Comparison of ENCODE assay signal across 20 cellular contexts in the genomic region with DNA sequence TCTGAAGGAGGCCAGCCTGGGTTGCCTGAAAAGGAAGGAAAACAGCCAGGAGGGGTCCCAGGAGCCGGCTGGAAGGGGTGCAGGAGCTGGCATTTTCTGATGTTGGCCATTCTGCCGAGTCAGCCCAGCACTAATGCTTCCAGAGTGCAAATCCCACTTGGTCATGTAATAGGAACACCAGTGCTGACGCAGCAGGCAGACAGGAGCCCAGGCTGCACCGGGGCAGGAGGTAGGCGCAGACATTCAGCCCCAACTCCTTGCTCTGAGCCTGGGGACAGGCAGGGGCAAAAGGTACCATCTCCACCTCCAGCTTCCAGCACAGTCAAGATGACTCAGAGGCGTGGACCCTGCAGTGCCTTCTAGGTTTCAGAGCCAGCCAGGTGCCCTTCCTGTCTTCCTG. TPM values are rescaled to one million over a fixed set of nuclear protein-coding genes. Genes with fewer than 3 reads are reported as not detected.
DNase-seq lines count a peak whose midpoint lies in the region; ATAC-seq, FAIRE-seq and TF ChIP-seq lines count a peak whose summit lies in the region.
"Had no signal": no experiment of that assay in that cellular context is flagged by ENCODE, and none has a peak within 500 bp of the region (broad histone marks: within the 10 kb centered on the region; RNA-seq: fewer than 3 reads in every experiment).

No MANE protein-coding gene starts in this region.

- H4K91ac ChIP-seq in H1 (replicated peaks; ENCODE audit: insufficient read length, low read length), result no peak overlapping the region
- peak overlapping the region; percentile 53 for H4K91ac ChIP-seq in mesenchymal stem cell (ENCODE audit: low read length)

- H3K4me2 ChIP-seq in HepG2 (ENCODE audit: low read depth, low read length), result peak overlapping the region; percentile 48
- no peak overlapping the region for H3K4me2 ChIP-seq in H1 (ENCODE audit: insufficient read depth in 1 of 2, low read depth in 2 of 2, low read length in 2 of 2)
- H3K4me2 ChIP-seq in mesenchymal stem cell (ENCODE audit: low read length, poor library complexity, severe bottlenecking), result no peak overlapping the region
- H3K4me2 ChIP-seq: SK-N-SH had no signal

- ATAC-seq in HepG2 (peak; percentile 55), right lobe of liver (no peak), GM21825 (IDR thresholded peaks at IDR 0.05; ENCODE audit: unreplicated experiment) (no peak)
- ATAC-seq: GM12878 had no signal

- H3K9ac ChIP-seq in HepG2 (ENCODE audit: insufficient read depth, low read depth, low read length), result no peak overlapping the region
- no peak overlapping the region for H3K9ac ChIP-seq in H1 (replicated peaks in 1 of 4; ENCODE audit: extremely low read depth in 1 of 4, low read depth in 3 of 4, low read length in 3 of 4)
- H3K9ac ChIP-seq in mesenchymal stem cell (ENCODE audit: low read length), result no peak overlapping the region
- H3K9ac ChIP-seq: SK-N-SH had no signal

- DNase-seq in HepG2 (ENCODE audit: low spot score), result no peak
- DNase-seq in right lobe of liver, result no peak
- DNase-seq in H1 (ENCODE audit: low read depth in 1 of 2, low spot score in 2 of 2), result no peak
- no peak for DNase-seq in mesenchymal stem cell
- DNase-seq in T-helper 9 cell, result no peak
- no peak for DNase-seq in NCI-H446 treated with DMSO at 0.1 percent for 48 hours (lab: John Stamatoyannopoulos, UW)
- no peak for DNase-seq in frontal cortex (ENCODE audit: low spot score in 2 of 2)
- DNase-seq: COR-L47; GOT3; Kasumi-1; NCI-H1436; NCI-H2081; NCI-H524; NK-92 treated with Interleukin-12 subunit alpha and Interleukin-12 subunit beta, amount 100 ng/mL, for 24 hours; Right ventricle myocardium superior; SK-N-SH had no signal

- POLR2A ChIA-PET in HepG2 (lab: Yijun Ruan, JAX) (interaction anchor here (1.0 kb wide), 1 partner anchor 10 kb away, joined by 3 read pairs; the partner anchor contains the start of gene YWHAG), H1 (lab: Charles Lee; ENCODE audit: partially characterized antibody) (interaction anchor here (0.6 to 5.6 kb wide), 5 partner anchors 10 to 59 kb away, joined by 3 to 32 read pairs (median 3); partner anchors contain the start of gene YWHAG)

- TF ChIP-seq RAD21 in HepG2 (CRISPR knock-in tag; IDR thresholded peaks at IDR 0.05) (no peak), H1 (IDR thresholded peaks at IDR 0.05 in 1 of 2, conservative IDR thresholded peaks at IDR 0.05 in 1 of 2; ENCODE audit: low read depth in 2 of 2, low read length in 2 of 2) (no peak)

- H2BK12ac ChIP-seq in H1 (ENCODE audit: low read depth, low read length) (no peak overlapping the region), mesenchymal stem cell (ENCODE audit: low read length in 2 of 2) (no peak overlapping the region)

- H2AFZ ChIP-seq in HepG2 (ENCODE audit: low read length), result no peak overlapping the region
- peak overlapping the region; percentile 78 for H2AFZ ChIP-seq in H1 (ENCODE audit: low read length)
- no peak overlapping the region for H2AFZ ChIP-seq in mesenchymal stem cell (ENCODE audit: low read depth, low read length)

- 20% methylated on average over 6 of the region's 6 CpGs for WGBS in HepG2 (ENCODE audit: low lambda C conversion rate)
- WGBS in right lobe of liver (ENCODE audit: insufficient coverage, low coverage, low lambda C conversion rate, missing lambda C conversion rate), result no CpG with 5 or more reads among the region's 6 CpGs
- 77% methylated on average over 6 of the region's 6 CpGs; no CpG with 5 or more reads in 1 of the 2 experiments for WGBS in H1 (ENCODE audit: extremely low coverage in 1 of 2, insufficient coverage in 1 of 2, insufficient read length in 1 of 2, insufficient replicate concordance in 2 of 2, low coverage in 1 of 2, low lambda C conversion rate in 2 of 2, missing lambda C conversion rate in 1 of 2), 2 experiments
- 93% methylated on average over 6 of the region's 6 CpGs for WGBS in mesenchymal stem cell

- no peak overlapping the region for H3K4ac ChIP-seq in H1 (replicated peaks; ENCODE audit: insufficient read length, low read depth, low read length)
- no peak overlapping the region for H3K4ac ChIP-seq in mesenchymal stem cell (ENCODE audit: low read depth in 1 of 2, low read length in 2 of 2)

- in situ Hi-C loops in HepG2 (cut with HindIII; ENCODE audit: extremely low pct_ligation_motif_present, low pct_unique_long_range_greater_than_20kb), result no loop called here

- H2BK5ac ChIP-seq in H1 (ENCODE audit: low read depth, low read length), result no peak overlapping the region
- no peak overlapping the region for H2BK5ac ChIP-seq in mesenchymal stem cell (ENCODE audit: low read depth, low read length, poor library complexity, severe bottlenecking)

- FAIRE-seq in HepG2 (lab: Jason Lieb, UNC) (no peak), H1 (lab: Jason Lieb, UNC) (no peak), frontal cortex (lab: Jason Lieb, UNC) (no peak)
- FAIRE-seq: GM12878, GM19239 had no signal

- no peak overlapping the region for H4K8ac ChIP-seq in H1 (ENCODE audit: extremely low read depth, insufficient read depth, low read length)
- no peak overlapping the region for H4K8ac ChIP-seq in mesenchymal stem cell (ENCODE audit: low read length)

- H3K36me3 ChIP-seq in HepG2 (replicated peaks in 1 of 2; ENCODE audit: control insufficient read depth in 1 of 2, insufficient read depth in 2 of 2, low read length in 2 of 2), result no peaks in the 10 kb centered on the region
- no peaks in the 10 kb centered on the region for H3K36me3 ChIP-seq in right lobe of liver
- H3K36me3 ChIP-seq in H1 (ENCODE audit: control insufficient read depth in 2 of 4, insufficient read depth in 4 of 4, low read length in 3 of 4), result no peaks in the 10 kb centered on the region
- no peaks in the 10 kb centered on the region for H3K36me3 ChIP-seq in mesenchymal stem cell (ENCODE audit: control insufficient read depth in 1 of 2, insufficient read depth in 2 of 2, low read depth in 1 of 2, low read length in 2 of 2)

- no peaks in the 10 kb centered on the region for H3K23me2 ChIP-seq in H1 (ENCODE audit: low read depth, low read length)

- TF ChIP-seq CTCF in HepG2 (CRISPR knock-in tag; IDR thresholded peaks at IDR 0.05) (no peak), right lobe of liver (IDR thresholded peaks at IDR 0.05) (no peak), H1 (IDR thresholded peaks at IDR 0.05; ENCODE audit: control extremely low read depth in 1 of 3, insufficient read depth in 1 of 3, low read depth in 1 of 3, low read length in 3 of 3) (no peak)

- H3K4me3 ChIP-seq in HepG2 (replicated peaks in 1 of 3; ENCODE audit: insufficient read depth in 1 of 3, low read depth in 2 of 3, low read length in 3 of 3), result no peak overlapping the region
- no peak overlapping the region for H3K4me3 ChIP-seq in right lobe of liver
- no peak overlapping the region for H3K4me3 ChIP-seq in H1 (ENCODE audit: extremely low read depth in 1 of 4, insufficient read depth in 2 of 4, low read depth in 3 of 4, low read length in 4 of 4)
- no peak overlapping the region for H3K4me3 ChIP-seq in mesenchymal stem cell (ENCODE audit: insufficient read depth in 1 of 2, low read depth in 1 of 2, low read length in 2 of 2)
- H3K4me3 ChIP-seq: GM12878 had no signal

- H3K79me1 ChIP-seq in H1 (ENCODE audit: low read depth, low read length), result no peaks in the 10 kb centered on the region
- H3K79me1 ChIP-seq in mesenchymal stem cell (replicated peaks; ENCODE audit: low read length, poor library complexity, severe bottlenecking), result no peaks in the 10 kb centered on the region

- TF ChIP-seq POLR2A in HepG2 (IDR thresholded peaks at IDR 0.05; ENCODE audit: insufficient read depth in 1 of 2, low read depth in 2 of 2, low read length in 2 of 2) (no peak), right lobe of liver (IDR thresholded peaks at IDR 0.05) (no peak), H1 (IDR thresholded peaks at IDR 0.05; ENCODE audit: control extremely low read depth in 1 of 2, low read depth in 2 of 2, low read length in 2 of 2) (no peak)

- H2BK15ac ChIP-seq in H1 (ENCODE audit: low read length) (no peak overlapping the region), mesenchymal stem cell (ENCODE audit: low read depth, poor library complexity, severe bottlenecking) (peak overlapping the region; percentile 30)

- no peak overlapping the region for H4K5ac ChIP-seq in H1 (ENCODE audit: insufficient read length, low read depth, low read length)

- no peak overlapping the region for H2AK5ac ChIP-seq in H1 (ENCODE audit: low read depth, low read length)
- H2AK5ac ChIP-seq in mesenchymal stem cell (ENCODE audit: low read length, severe bottlenecking), result no peak overlapping the region

- H3K9me3 ChIP-seq in HepG2 (ENCODE audit: low read length) (no peaks in the 10 kb centered on the region), right lobe of liver (no peaks in the 10 kb centered on the region), H1 (ENCODE audit: insufficient read depth in 2 of 2, low read depth in 1 of 2, low read length in 1 of 2) (no peaks in the 10 kb centered on the region), mesenchymal stem cell (ENCODE audit: control insufficient read depth, low read length) (no peaks in the 10 kb centered on the region)
- H3K9me3 ChIP-seq: SK-N-SH had no signal

- H2BK120ac ChIP-seq in H1 (replicated peaks; ENCODE audit: low read depth, low read length), result no peak overlapping the region
- H2BK120ac ChIP-seq in mesenchymal stem cell (ENCODE audit: low read depth, low read length), result no peak overlapping the region

- no peaks in the 10 kb centered on the region for H4K20me1 ChIP-seq in HepG2 (ENCODE audit: insufficient read depth, low read length)
- no peaks in the 10 kb centered on the region for H4K20me1 ChIP-seq in H1 (replicated peaks in 1 of 2; ENCODE audit: control insufficient read depth in 1 of 2, insufficient read depth in 2 of 2, low read length in 2 of 2)

- CTCF ChIA-PET in HepG2 (lab: Yijun Ruan, JAX; ENCODE audit: low intra/inter-chr PET ratio, low total read pairs), result no interaction called here
- CTCF ChIA-PET in H1 (lab: Charles Lee; ENCODE audit: partially characterized antibody), result interaction anchor here (0.5 to 1.3 kb wide), 3 partner anchors 19 to 34 kb away, joined by 3 to 5 read pairs (median 3); no protein-coding TSS in a partner anchor

- H3K27me3 ChIP-seq in HepG2 (ENCODE audit: control insufficient read depth in 1 of 2, insufficient read depth in 2 of 2, low read length in 2 of 2) (0 out of 5 replicates have a peak, but pooled peaks cover 0 to 4% of the 10 kb centered on the region in 2 experiments), right lobe of liver (no peaks in the 10 kb centered on the region), H1 (replicated peaks in 1 of 4; ENCODE audit: control insufficient read depth in 3 of 4, extremely low read depth in 1 of 4, insufficient read depth in 3 of 4, low read length in 3 of 4) (no peaks in the 10 kb centered on the region), mesenchymal stem cell (ENCODE audit: control insufficient read depth in 1 of 2, insufficient read depth in 1 of 2, low read length in 2 of 2) (peaks cover 0 to 4% of the 10 kb centered on the region in 2 experiments)

- H3K79me2 ChIP-seq in HepG2 (ENCODE audit: insufficient read depth, low read length) (no peaks in the 10 kb centered on the region), H1 (ENCODE audit: control insufficient read depth in 1 of 2, insufficient read depth in 2 of 2, low read length in 2 of 2) (no peaks in the 10 kb centered on the region)

- no peak overlapping the region; the same call in 1 of the 2 replicates for H2BK20ac ChIP-seq in H1 (ENCODE audit: low read length)

- H3K18ac ChIP-seq in H1 (ENCODE audit: extremely low read depth, low read length) (0 out of 2 replicates have a peak overlapping the region, but pooled peaks have one; percentile 2), mesenchymal stem cell (ENCODE audit: low read depth in 1 of 2, low read length in 2 of 2) (peak overlapping the region in 1 of 2 experiments; percentile 46)

- intact Hi-C loops in HepG2 (cut with micrococcal nuclease; ENCODE audit: unreplicated experiment), result no loop called here
- intact Hi-C loops in right lobe of liver (cut with DNase I), result no loop called here

- H3K23ac ChIP-seq in H1 (ENCODE audit: insufficient read length) (no peak overlapping the region), mesenchymal stem cell (ENCODE audit: low read length in 2 of 2) (no peak overlapping the region)

- TF ChIP-seq EP300 in HepG2 (IDR thresholded peaks at IDR 0.05; ENCODE audit: low read depth in 2 of 2, low read length in 2 of 2), result no peak
- TF ChIP-seq EP300 in HepG2 (CRISPR knock-in tag; IDR thresholded peaks at IDR 0.05; ENCODE audit: borderline replicate concordance), result no peak
- TF ChIP-seq EP300 in H1 (IDR thresholded peaks at IDR 0.05; ENCODE audit: borderline replicate concordance in 1 of 2, low read depth in 2 of 2, low read length in 2 of 2), result no peak

- no TSS peak for BruUV-seq in HepG2 (replicated peaks; lab: Mats Ljungman, UMichigan)

- no peak overlapping the region for H3K56ac ChIP-seq in H1 (replicated peaks; ENCODE audit: insufficient read length, low read depth, low read length)

- H3K14ac ChIP-seq in H1 (ENCODE audit: insufficient read length) (no peak overlapping the region), mesenchymal stem cell (ENCODE audit: low read length in 2 of 2) (no peak overlapping the region)

- no peak overlapping the region for H3K27ac ChIP-seq in HepG2 (ENCODE audit: extremely low read length, insufficient read depth, low read length)
- no peak overlapping the region for H3K27ac ChIP-seq in right lobe of liver
- H3K27ac ChIP-seq in H1 (ENCODE audit: low read depth, low read length), result no peak overlapping the region
- no peak overlapping the region for H3K27ac ChIP-seq in mesenchymal stem cell (ENCODE audit: low read length, poor library complexity, severe bottlenecking)
- H3K27ac ChIP-seq: C4-2B had no signal

- H3K4me1 ChIP-seq in HepG2 (ENCODE audit: insufficient read depth, low read length) (peaks cover 26% of the 10 kb centered on the region), right lobe of liver (peaks cover 0 to 1% (median 0%) of the 10 kb centered on the region in 4 donors), H1 (replicated peaks in 1 of 4; ENCODE audit: control insufficient read depth in 3 of 4, insufficient read depth in 4 of 4, low read length in 3 of 4) (peaks cover 5 to 11% (median 7%) of the 10 kb centered on the region in 4 experiments; a peak in 5 of 7 replicates), mesenchymal stem cell (ENCODE audit: control insufficient read depth, insufficient read depth, low read depth, low read length) (peaks cover 17% of the 10 kb centered on the region)

RNA-seq across cellular contexts. Expression of gene YWHAG, which starts 10.2 kb away (rescaled TPM):
- total RNA-seq in HepG2 (2016; rRNA removed; fragmentation: Illumina TruSeq; extraction: Trizol), result 67.5 and 93.7 TPM in 2 replicates
- total RNA-seq in HepG2 (2016; cell fraction: cytosol; rRNA removed; fragmentation: Illumina TruSeq; extraction: Trizol; ENCODE audit: low read depth), result 7.9 and 9.3 TPM in 2 replicates
- total RNA-seq in HepG2 (2016; cell fraction: insoluble cytoplasmic fraction; rRNA removed; fragmentation: Illumina TruSeq; extraction: Trizol), result 72.6 and 87.9 TPM in 2 replicates
- total RNA-seq in HepG2 (2016; cell fraction: membrane; rRNA removed; fragmentation: Illumina TruSeq; extraction: Trizol), result 43.2 and 47.4 TPM in 2 replicates
- total RNA-seq in HepG2 (2016; cell fraction: nucleus; rRNA removed; fragmentation: Illumina TruSeq; extraction: Trizol), result 40.4 and 44.1 TPM in 2 replicates
- polyA plus RNA-seq in HepG2 (2011; rRNA removed), result 36.7 and 36.9 TPM in 2 replicates
- 18.0 and 24.8 TPM in 2 replicates for polyA plus RNA-seq in HepG2 (2011; cell fraction: cytosol; rRNA removed)
- 23.3 and 26.1 TPM in 2 replicates for polyA plus RNA-seq in HepG2 (2011; cell fraction: nucleus; rRNA removed)
- polyA plus RNA-seq in HepG2 (2012), result 82.2 and 83.9 TPM in 2 replicates
- 5.9 and 6.1 TPM in 2 replicates for polyA plus RNA-seq in HepG2 (2016; cell fraction: cytosol; fragmentation: Illumina TruSeq; extraction: Trizol; ENCODE audit: low read depth)
- polyA plus RNA-seq in HepG2 (2016; cell fraction: insoluble cytoplasmic fraction; fragmentation: Illumina TruSeq; extraction: Trizol; ENCODE audit: low read depth), result 125 and 130 TPM in 2 replicates
- polyA plus RNA-seq in HepG2 (2016; cell fraction: membrane; fragmentation: Illumina TruSeq; extraction: Trizol; ENCODE audit: low read depth), result 21.8 and 25.4 TPM in 2 replicates
- 69.2 and 70.0 TPM in 2 replicates for polyA plus RNA-seq in HepG2 (2016; cell fraction: nucleus; fragmentation: Illumina TruSeq; extraction: Trizol; ENCODE audit: insufficient read depth, low read depth)
- polyA minus RNA-seq in HepG2 (2011; rRNA and poly(A)+ RNA removed; ENCODE audit: low replicate concordance), result 56.5 and 77.8 TPM in 2 replicates
- 55.6 and 57.6 TPM in 2 replicates for polyA minus RNA-seq in HepG2 (2011; cell fraction: cytosol; rRNA and poly(A)+ RNA removed)
- 27.9 and 31.8 TPM in 2 replicates for polyA minus RNA-seq in HepG2 (2011; cell fraction: nucleus; rRNA and poly(A)+ RNA removed)
- total RNA-seq in right lobe of liver, result 10 to 100 TPM; 43.5 to 69.1 (median 58.4) TPM
- 241 and 244 TPM in 2 replicates for total RNA-seq in H1 (2021; fragmentation: NEBNext Ultra II Directional; extraction: Animal tissue kit (Norgen Biotek cat#: 25700))
- polyA plus RNA-seq in H1 (2011; rRNA removed), result 57.2 and 62.9 TPM in 2 replicates
- 78.4 TPM for polyA plus RNA-seq in H1 (2011; cell fraction: cytosol; rRNA removed)
- polyA plus RNA-seq in H1 (2011; cell fraction: nucleus; rRNA removed), result 44.9 TPM
- 133 to 194 TPM (median 144 TPM) in 4 replicates for polyA plus RNA-seq in H1 (2012, experiment 1 of 2)
- polyA plus RNA-seq in H1 (2012, experiment 2 of 2), result 49.5 TPM
- 120 TPM for polyA plus RNA-seq in H1 (2013, experiment 1 of 2)
- polyA plus RNA-seq in H1 (2013, experiment 2 of 2), result 119 TPM
- polyA minus RNA-seq in H1 (2011; rRNA and poly(A)+ RNA removed), result 96.5 and 98.8 TPM in 2 replicates
- polyA minus RNA-seq in H1 (2011; cell fraction: cytosol; rRNA and poly(A)+ RNA removed), result 105 TPM
- 54.5 TPM for polyA minus RNA-seq in H1 (2011; cell fraction: nucleus; rRNA and poly(A)+ RNA removed)
- 106 TPM for polyA plus RNA-seq in mesenchymal stem cell (2013, experiment 1 of 2)
- 107 TPM for polyA plus RNA-seq in mesenchymal stem cell (2013, experiment 2 of 2)
- total RNA-seq in frontal cortex, result 404 TPM

RNA-seq across cellular contexts. Expression of gene SSC4D, which starts 40.5 kb away (rescaled TPM):
- 32.3 and 63.8 TPM in 2 replicates for total RNA-seq in HepG2 (2016; rRNA removed; fragmentation: Illumina TruSeq; extraction: Trizol)
- total RNA-seq in HepG2 (2016; cell fraction: cytosol; rRNA removed; fragmentation: Illumina TruSeq; extraction: Trizol; ENCODE audit: low read depth), result 7.6 and 8.8 TPM in 2 replicates
- total RNA-seq in HepG2 (2016; cell fraction: insoluble cytoplasmic fraction; rRNA removed; fragmentation: Illumina TruSeq; extraction: Trizol), result 34.6 and 61.6 TPM in 2 replicates
- total RNA-seq in HepG2 (2016; cell fraction: membrane; rRNA removed; fragmentation: Illumina TruSeq; extraction: Trizol), result 25.9 and 27.1 TPM in 2 replicates
- total RNA-seq in HepG2 (2016; cell fraction: nucleus; rRNA removed; fragmentation: Illumina TruSeq; extraction: Trizol), result 48.0 and 57.4 TPM in 2 replicates
- 33.3 and 48.2 TPM in 2 replicates for polyA plus RNA-seq in HepG2 (2011; rRNA removed)
- 37.9 and 40.0 TPM in 2 replicates for polyA plus RNA-seq in HepG2 (2011; cell fraction: cytosol; rRNA removed)
- polyA plus RNA-seq in HepG2 (2011; cell fraction: nucleus; rRNA removed), result 48.0 and 53.5 TPM in 2 replicates
- polyA plus RNA-seq in HepG2 (2012), result 16.6 and 28.9 TPM in 2 replicates
- polyA plus RNA-seq in HepG2 (2016; cell fraction: cytosol; fragmentation: Illumina TruSeq; extraction: Trizol; ENCODE audit: low read depth), result 6.9 and 7.7 TPM in 2 replicates
- 34.3 and 36.7 TPM in 2 replicates for polyA plus RNA-seq in HepG2 (2016; cell fraction: insoluble cytoplasmic fraction; fragmentation: Illumina TruSeq; extraction: Trizol; ENCODE audit: low read depth)
- 21.4 and 22.0 TPM in 2 replicates for polyA plus RNA-seq in HepG2 (2016; cell fraction: membrane; fragmentation: Illumina TruSeq; extraction: Trizol; ENCODE audit: low read depth)
- polyA plus RNA-seq in HepG2 (2016; cell fraction: nucleus; fragmentation: Illumina TruSeq; extraction: Trizol; ENCODE audit: insufficient read depth, low read depth), result 116 and 122 TPM in 2 replicates
- 2.6 and 50.7 TPM in 2 replicates for polyA minus RNA-seq in HepG2 (2011; rRNA and poly(A)+ RNA removed; ENCODE audit: low replicate concordance)
- polyA minus RNA-seq in HepG2 (2011; cell fraction: cytosol; rRNA and poly(A)+ RNA removed), result 11.6 and 15.7 TPM in 2 replicates
- 7.5 and 10.8 TPM in 2 replicates for polyA minus RNA-seq in HepG2 (2011; cell fraction: nucleus; rRNA and poly(A)+ RNA removed)
- total RNA-seq in right lobe of liver, result 1 to 10 TPM; 1.2 to 2.6 (median 1.2) TPM
- total RNA-seq in H1 (2021; fragmentation: NEBNext Ultra II Directional; extraction: Animal tissue kit (Norgen Biotek cat#: 25700)), result 10.8 and 11.8 TPM in 2 replicates
- polyA plus RNA-seq in H1 (2011; rRNA removed), result 27.5 and 30.8 TPM in 2 replicates
- 22.9 TPM for polyA plus RNA-seq in H1 (2011; cell fraction: cytosol; rRNA removed)
- polyA plus RNA-seq in H1 (2011; cell fraction: nucleus; rRNA removed), result 48.5 TPM
- 11.6 to 24.9 TPM (median 20.9 TPM) in 4 replicates for polyA plus RNA-seq in H1 (2012, experiment 1 of 2)
- polyA plus RNA-seq in H1 (2012, experiment 2 of 2), result 16.4 TPM
- 14.0 TPM for polyA plus RNA-seq in H1 (2013, experiment 1 of 2)
- 14.2 TPM for polyA plus RNA-seq in H1 (2013, experiment 2 of 2)
- polyA minus RNA-seq in H1 (2011; rRNA and poly(A)+ RNA removed), result 11.1 and 13.8 TPM in 2 replicates
- polyA minus RNA-seq in H1 (2011; cell fraction: cytosol; rRNA and poly(A)+ RNA removed), result 6.3 TPM
- 8.1 TPM for polyA minus RNA-seq in H1 (2011; cell fraction: nucleus; rRNA and poly(A)+ RNA removed)
- 0.46 TPM for polyA plus RNA-seq in mesenchymal stem cell (2013, experiment 1 of 2)
- 0.49 TPM for polyA plus RNA-seq in mesenchymal stem cell (2013, experiment 2 of 2)
- 1.6 TPM for total RNA-seq in frontal cortex

RNA-seq across cellular contexts. Expression of gene ZP3, which starts 55.7 kb away (rescaled TPM):
- not detected in 2 replicates for total RNA-seq in HepG2 (2016; rRNA removed; fragmentation: Illumina TruSeq; extraction: Trizol)
- 1.5 TPM in 1 of 2 replicates, not detected in the other for total RNA-seq in HepG2 (2016; cell fraction: cytosol; rRNA removed; fragmentation: Illumina TruSeq; extraction: Trizol; ENCODE audit: low read depth)
- total RNA-seq in HepG2 (2016; cell fraction: insoluble cytoplasmic fraction; rRNA removed; fragmentation: Illumina TruSeq; extraction: Trizol), result 1.2 TPM in 1 of 2 replicates, not detected in the other
- 2.2 TPM in 1 of 2 replicates, not detected in the other for total RNA-seq in HepG2 (2016; cell fraction: membrane; rRNA removed; fragmentation: Illumina TruSeq; extraction: Trizol)
- total RNA-seq in HepG2 (2016; cell fraction: nucleus; rRNA removed; fragmentation: Illumina TruSeq; extraction: Trizol), result not detected in 2 replicates
- polyA plus RNA-seq in HepG2 (2011; rRNA removed), result not detected in 2 replicates
- polyA plus RNA-seq in HepG2 (2011; cell fraction: cytosol; rRNA removed), result not detected in 2 replicates
- not detected in 2 replicates for polyA plus RNA-seq in HepG2 (2011; cell fraction: nucleus; rRNA removed)
- not detected in 2 replicates for polyA plus RNA-seq in HepG2 (2012)
- not detected in 2 replicates for polyA plus RNA-seq in HepG2 (2016; cell fraction: cytosol; fragmentation: Illumina TruSeq; extraction: Trizol; ENCODE audit: low read depth)
- not detected in 2 replicates for polyA plus RNA-seq in HepG2 (2016; cell fraction: insoluble cytoplasmic fraction; fragmentation: Illumina TruSeq; extraction: Trizol; ENCODE audit: low read depth)
- polyA plus RNA-seq in HepG2 (2016; cell fraction: membrane; fragmentation: Illumina TruSeq; extraction: Trizol; ENCODE audit: low read depth), result not detected in 2 replicates
- polyA plus RNA-seq in HepG2 (2016; cell fraction: nucleus; fragmentation: Illumina TruSeq; extraction: Trizol; ENCODE audit: insufficient read depth, low read depth), result not detected in 2 replicates
- polyA minus RNA-seq in HepG2 (2011; rRNA and poly(A)+ RNA removed; ENCODE audit: low replicate concordance), result 0.80 and 89.9 TPM in 2 replicates
- not detected in 2 replicates for polyA minus RNA-seq in HepG2 (2011; cell fraction: cytosol; rRNA and poly(A)+ RNA removed)
- polyA minus RNA-seq in HepG2 (2011; cell fraction: nucleus; rRNA and poly(A)+ RNA removed), result not detected in 2 replicates
- total RNA-seq in right lobe of liver, result 1 to 10 TPM in 1 of 6 experiments, under 1 TPM in 4, not detected in 1; 0.27 to 2.8 (median 0.62) TPM
- total RNA-seq in H1 (2021; fragmentation: NEBNext Ultra II Directional; extraction: Animal tissue kit (Norgen Biotek cat#: 25700)), result 1.4 and 1.5 TPM in 2 replicates
- polyA plus RNA-seq in H1 (2011; rRNA removed), result 2.4 and 4.0 TPM in 2 replicates
- polyA plus RNA-seq in H1 (2011; cell fraction: cytosol; rRNA removed), result 2.0 TPM
- polyA plus RNA-seq in H1 (2011; cell fraction: nucleus; rRNA removed), result 2.0 TPM
- 1.1 to 3.8 TPM (median 2.8 TPM) in 4 replicates for polyA plus RNA-seq in H1 (2012, experiment 1 of 2)
- 14.2 TPM for polyA plus RNA-seq in H1 (2012, experiment 2 of 2)
- 7.1 TPM for polyA plus RNA-seq in H1 (2013, experiment 1 of 2)
- polyA plus RNA-seq in H1 (2013, experiment 2 of 2), result 6.4 TPM
- polyA minus RNA-seq in H1 (2011; rRNA and poly(A)+ RNA removed), result 1.8 and 3.0 TPM in 2 replicates
- polyA minus RNA-seq in H1 (2011; cell fraction: cytosol; rRNA and poly(A)+ RNA removed), result 2.8 TPM
- polyA minus RNA-seq in H1 (2011; cell fraction: nucleus; rRNA and poly(A)+ RNA removed), result 2.1 TPM
- 1.9 TPM for polyA plus RNA-seq in mesenchymal stem cell (2013, experiment 1 of 2)
- polyA plus RNA-seq in mesenchymal stem cell (2013, experiment 2 of 2), result 4.6 TPM
- total RNA-seq in frontal cortex, result 1.2 TPM
- total RNA-seq: Right ventricle myocardium superior had no signal

Comparison
In these comparisons a context has a peak if more than half of its experiments do, and no peak if none do; other contexts are left out.
1. Of the 41 proteins assayed by ChIP-seq in both HepG2 and H1: peak only in HepG2: none; only in H1: none; in both: MAFK; in neither: 40.